In genomic region chr16:88309174-88309904, GRCh38 we compare ENCODE assay signal across 26 cellular contexts.
"Had no signal": no experiment of that assay in that cellular context is flagged by ENCODE, and none has a peak within 500 bp of the region (broad histone marks: within the 10 kb centered on the region; RNA-seq: fewer than 3 reads in every experiment).

No MANE protein-coding gene starts in this region.

- H3K27ac ChIP-seq: esophagus muscularis mucosa, foreskin keratinocyte, heart left ventricle, left lung, tibial nerve, WERI-Rb-1 had no signal

- H3K4me3 Mint-ChIP-seq: activated CD4-positive, alpha-beta T cell treated with anti-CD3 and anti-CD28 coated beads, Interleukin-2, amount 10 ng/mL, durations not matched to agents 24 days and 14 days; activated CD8-positive, alpha-beta T cell treated with anti-CD3 and anti-CD28 coated beads for 36 hours; activated T-cell treated with anti-CD3 and anti-CD28 coated beads, Interleukin-2, amount 50 U/mL, for 4 hours; activated T-helper 17 cell treated with anti-CD3 and anti-CD28 coated beads, Interleukin-2, amount 50 U/mL, for 72 hours; central memory CD8-positive, alpha-beta T cell; stimulated activated memory B cell treated with anti-CD40 and anti-IgM and Interleukin-4, amounts not matched to agents 10 μg/mL and 1 μg/mL and 100 μg/mL, for 72 hours; T-helper 1 cell treated with Interleukin-12 subunit alpha and Interleukin-12 subunit beta and Interleukin-4 antibody, amounts not matched to agents 30 μg/mL and 1 μg/mL, for 36 hours had no signal

- H3K4me3 ChIP-seq: esophagus muscularis mucosa, heart left ventricle, left lung, smooth muscle cell, tibial nerve had no signal

- H3K36me3 Mint-ChIP-seq: stimulated activated memory B cell treated with anti-CD40 and anti-IgM and Interleukin-4, amounts not matched to agents 10 μg/mL and 1 μg/mL and 100 μg/mL, for 72 hours had no signal

- ATAC-seq: activated CD4-positive, CD25-positive, alpha-beta regulatory T cell treated with anti-CD3 and anti-CD28 coated beads, Interleukin-2, amount 50 U/mL, for 24 hours; activated CD8-positive, alpha-beta T cell treated with anti-CD3 and anti-CD28 coated beads for 36 hours; activated T-cell treated with anti-CD3 and anti-CD28 coated beads, Interleukin-2, amount 50 U/mL, for 4 hours; activated T-helper 17 cell treated with anti-CD3 and anti-CD28 coated beads, Interleukin-2, amount 50 U/mL, for 72 hours; foreskin keratinocyte; left lung; sciatic nerve had no signal

- H3K27me3 ChIP-seq: foreskin keratinocyte, heart left ventricle, tibial nerve had no signal

- H3K4me2 ChIP-seq: smooth muscle cell had no signal

- DNase-seq: activated CD4-positive, alpha-beta T cell treated with anti-CD3 and anti-CD28 coated beads, Interleukin-2, amount 10 ng/mL, durations not matched to agents 24 days and 14 days; activated CD8-positive, alpha-beta T cell treated with anti-CD3 and anti-CD28 coated beads for 36 hours; activated gamma-delta T cell treated with Interleukin-2 at 50 U/mL for 16 hours; activated naive CD4-positive, alpha-beta T cell treated with anti-CD3 and anti-CD28 coated beads, Interleukin-2, amount 50 U/mL, for 16 hours; activated T-cell treated with anti-CD3 and anti-CD28 coated beads, Interleukin-2, amount 50 U/mL, for 4 hours; amniotic stem cell; effector CD4-positive, alpha-beta T cell; foreskin keratinocyte; kidney glomerular epithelial cell; stimulated activated CD4-positive, alpha-beta T cell treated with anti-CD3 and anti-CD28 coated beads, Interleukin-1b, Interleukin-23, amount 100 ng/mL, for 48 hours; stimulated activated CD4-positive, alpha-beta T cell treated with anti-CD3 and anti-CD28 coated beads, Interleukin-4, amount 100 ng/mL, for 4 hours; stimulated activated CD8-positive, alpha-beta memory T cell treated with anti-CD3 and anti-CD28 coated beads, Interleukin-4, amount 100 ng/mL, for 48 hours; SW 1271; T1000 had no signal

- H3K27ac Mint-ChIP-seq: activated CD4-positive, alpha-beta T cell treated with anti-CD3 and anti-CD28 coated beads, Interleukin-2, amount 10 ng/mL, durations not matched to agents 24 days and 14 days; activated CD8-positive, alpha-beta T cell treated with anti-CD3 and anti-CD28 coated beads for 36 hours; activated T-helper 17 cell treated with anti-CD3 and anti-CD28 coated beads, Interleukin-2, amount 50 U/mL, for 72 hours; stimulated activated memory B cell treated with anti-CD40 and anti-IgM and Interleukin-4, amounts not matched to agents 10 μg/mL and 1 μg/mL and 100 μg/mL, for 72 hours; T-helper 1 cell treated with Interleukin-12 subunit alpha and Interleukin-12 subunit beta and Interleukin-4 antibody, amounts not matched to agents 30 μg/mL and 1 μg/mL, for 36 hours had no signal

- H3K9me3 ChIP-seq: left lung had no signal

- H3K4me1 Mint-ChIP-seq: activated CD4-positive, alpha-beta T cell treated with anti-CD3 and anti-CD28 coated beads, Interleukin-2, amount 10 ng/mL, durations not matched to agents 24 days and 14 days; activated T-helper 17 cell treated with anti-CD3 and anti-CD28 coated beads, Interleukin-2, amount 50 U/mL, for 72 hours; central memory CD8-positive, alpha-beta T cell; stimulated activated memory B cell treated with anti-CD40 and anti-IgM and Interleukin-4, amounts not matched to agents 10 μg/mL and 1 μg/mL and 100 μg/mL, for 72 hours had no signal

- H3K36me3 ChIP-seq: esophagus muscularis mucosa, heart left ventricle, left lung, tibial nerve, WERI-Rb-1 had no signal
